In the genomic region with DNA sequence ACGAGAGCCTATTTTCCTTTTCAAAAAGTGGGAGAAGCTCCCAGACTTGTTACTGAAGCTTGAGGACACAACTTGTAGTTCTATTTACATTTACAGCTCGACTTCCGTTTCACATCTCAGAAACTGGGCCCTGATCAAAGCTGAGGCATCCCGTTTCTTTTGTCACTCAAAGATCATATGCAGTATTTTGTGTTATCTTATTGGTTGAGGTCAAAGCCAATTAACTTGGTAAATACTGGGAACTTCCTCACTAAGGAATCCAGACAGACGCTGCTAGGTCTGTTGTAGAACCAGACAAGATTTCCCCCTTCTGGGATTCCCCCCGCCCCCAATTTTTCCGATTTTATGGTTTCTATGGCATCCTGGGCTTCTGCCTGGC, we compare ENCODE assay signal across 24 cellular contexts.
"Had no signal": no experiment of that assay in that cellular context is flagged by ENCODE, and none has a peak within 500 bp of the region (broad histone marks: within the 10 kb centered on the region; RNA-seq: fewer than 3 reads in every experiment).

No MANE protein-coding gene starts in this region.

- H3K27me3 Mint-ChIP-seq: dendritic cell treated with granulocyte-macrophage colony-stimulating factor and Interleukin-4, amounts not matched to agents 40 ng/mL and 50 ng/mL, for 4 days had no signal

- H3K27ac Mint-ChIP-seq: activated CD4-positive, alpha-beta T cell treated with anti-CD3 and anti-CD28 coated beads, Interleukin-2, amount 10 ng/mL, durations not matched to agents 7 days and 5 days; activated CD8-positive, alpha-beta memory T cell treated with anti-CD3 and anti-CD28 coated beads, Interleukin-2, amount 10 ng/mL, durations not matched to agents 7 days and 5 days; activated CD8-positive, alpha-beta T cell treated with anti-CD3 and anti-CD28 coated beads for 36 hours; activated naive CD4-positive, alpha-beta T cell treated with anti-CD3 and anti-CD28 coated beads, Interleukin-2, amount 10 ng/mL, durations not matched to agents 7 days and 5 days; dendritic cell treated with granulocyte-macrophage colony-stimulating factor and Interleukin-4, amounts not matched to agents 40 ng/mL and 50 ng/mL, for 4 days; mesothelial cell of epicardium; T-helper 2 cell treated with Interferon-gamma antibody and Interleukin-4, amounts not matched to agents 5 μg/mL and 100 μg/mL, for 36 hours had no signal

- H3K27me3 ChIP-seq: thyroid gland had no signal

- H3K9me3 ChIP-seq: thyroid gland had no signal

- DNase-seq: activated CD4-positive, alpha-beta T cell treated with anti-CD3 and anti-CD28 coated beads, Interleukin-2, amount 10 ng/mL, durations not matched to agents 7 days and 5 days; activated CD4-positive, CD25-positive, alpha-beta regulatory T cell treated with anti-CD3 and anti-CD28 coated beads, Interleukin-2, amount 50 U/mL, for 72 hours; activated CD8-positive, alpha-beta memory T cell treated with anti-CD3 and anti-CD28 coated beads, Interleukin-2, amount 10 ng/mL, durations not matched to agents 7 days and 5 days; activated effector memory CD4-positive, alpha-beta T cell treated with anti-CD3 and anti-CD28 coated beads, Interleukin-2, amount 50 U/mL, for 16 hours; activated naive CD4-positive, alpha-beta T cell treated with anti-CD3 and anti-CD28 coated beads, Interleukin-2, amount 10 ng/mL, durations not matched to agents 7 days and 5 days; activated T-cell treated with anti-CD3 and anti-CD28 coated beads for 4 hours; aorta; caudate nucleus; effector CD4-positive, alpha-beta T cell; heart right ventricle; left ventricle myocardium inferior; mammary epithelial cell; naive thymus-derived CD8-positive, alpha-beta T cell; retina; stimulated activated CD4-positive, alpha-beta T cell treated with anti-CD3 and anti-CD28 coated beads, Interleukin-4, amount 100 ng/mL, for 24 hours; stimulated activated naive CD4-positive, alpha-beta T cell treated with Interleukin-2 at 50 U/mL for 16 hours; substantia nigra; thyroid gland had no signal

- H3K36me3 Mint-ChIP-seq: activated naive CD4-positive, alpha-beta T cell treated with anti-CD3 and anti-CD28 coated beads, Interleukin-2, amount 10 ng/mL, durations not matched to agents 7 days and 5 days; mesothelial cell of epicardium had no signal

- H3K4me1 Mint-ChIP-seq: activated CD4-positive, alpha-beta T cell treated with anti-CD3 and anti-CD28 coated beads, Interleukin-2, amount 10 ng/mL, durations not matched to agents 7 days and 5 days; activated naive CD4-positive, alpha-beta T cell treated with anti-CD3 and anti-CD28 coated beads, Interleukin-2, amount 10 ng/mL, durations not matched to agents 7 days and 5 days had no signal

- H3K4me3 Mint-ChIP-seq: activated CD4-positive, alpha-beta T cell treated with anti-CD3 and anti-CD28 coated beads, Interleukin-2, amount 10 ng/mL, durations not matched to agents 7 days and 5 days; activated CD8-positive, alpha-beta memory T cell treated with anti-CD3 and anti-CD28 coated beads, Interleukin-2, amount 10 ng/mL, durations not matched to agents 7 days and 5 days; activated CD8-positive, alpha-beta T cell treated with anti-CD3 and anti-CD28 coated beads for 36 hours; activated naive CD4-positive, alpha-beta T cell treated with anti-CD3 and anti-CD28 coated beads, Interleukin-2, amount 10 ng/mL, durations not matched to agents 7 days and 5 days; brain; dendritic cell treated with granulocyte-macrophage colony-stimulating factor and Interleukin-4, amounts not matched to agents 40 ng/mL and 50 ng/mL, for 4 days; mesothelial cell of epicardium; naive thymus-derived CD8-positive, alpha-beta T cell; T-helper 2 cell treated with Interferon-gamma antibody and Interleukin-4, amounts not matched to agents 5 μg/mL and 100 μg/mL, for 36 hours had no signal

- ATAC-seq: activated CD8-positive, alpha-beta memory T cell treated with anti-CD3 and anti-CD28 coated beads, Interleukin-2, amount 10 ng/mL, durations not matched to agents 7 days and 5 days; activated CD8-positive, alpha-beta T cell treated with anti-CD3 and anti-CD28 coated beads for 36 hours; heart right ventricle; naive thymus-derived CD8-positive, alpha-beta T cell had no signal

- H3K4me1 ChIP-seq: thyroid gland had no signal

- H3K36me3 ChIP-seq: heart right ventricle, thyroid gland had no signal

- H3K9me3 Mint-ChIP-seq: activated CD4-positive, alpha-beta T cell treated with anti-CD3 and anti-CD28 coated beads, Interleukin-2, amount 10 ng/mL, durations not matched to agents 7 days and 5 days had no signal

- H3K27ac ChIP-seq: heart right ventricle, left ventricle myocardium inferior, thyroid gland, VCaP had no signal

- H3K4me3 ChIP-seq: heart right ventricle, left ventricle myocardium inferior, thyroid gland had no signal
